ENCODE assay signal across 1 cellular context in genomic region chr7:18306696-18307095, GRCh38.
TF ChIP-seq lines count a peak whose summit lies in the region.

No MANE protein-coding gene starts in this region.

TF ChIP-seq in K562, 482 proteins besides CTCF, POLR2A, EP300 and RAD21 (continued from another document):
- no peak for TF ChIP-seq AFF4 (CRISPR knock-in tag; IDR thresholded peaks at IDR 0.05)
- no peak for TF ChIP-seq CHD7 (IDR thresholded peaks at IDR 0.05; ENCODE audit: low read depth, low read length)
- TF ChIP-seq GTF2B (IDR thresholded peaks at IDR 0.05; ENCODE audit: extremely low read depth, insufficient read length) = no peak
- TF ChIP-seq ZMIZ1 (IDR thresholded peaks at IDR 0.05; ENCODE audit: low read depth in 2 of 2, low read length in 2 of 2) = no peak
- TF ChIP-seq LCOR (CRISPR knock-in tag; IDR thresholded peaks at IDR 0.05) = no peak
- no peak for TF ChIP-seq TBP (optimal IDR thresholded peaks at IDR 0.05; ENCODE audit: low read depth, low read length)
